ENCODE assay signal across 9 cellular contexts in genomic region chr3:152199069-152199838, GRCh38.
DNase-seq lines count a peak whose midpoint lies in the region; ATAC-seq and TF ChIP-seq lines count a peak whose summit lies in the region.
"Had no signal": no experiment of that assay in that cellular context is flagged by ENCODE, and none has a peak within 500 bp of the region (broad histone marks: within the 10 kb centered on the region; RNA-seq: fewer than 3 reads in every experiment).

No MANE protein-coding gene starts in this region.

- H3K4me3 Mint-ChIP-seq in activated naive CD8-positive, alpha-beta T cell treated with anti-CD3 and anti-CD28 coated beads for 36 hours: peak overlapping the region; percentile 85

- ATAC-seq in HG02588 (IDR thresholded peaks at IDR 0.05; ENCODE audit: unreplicated experiment) (peak; percentile 31), HG02981 (IDR thresholded peaks at IDR 0.05; ENCODE audit: unreplicated experiment) (no peak)

- H3K36me3 Mint-ChIP-seq in activated naive CD8-positive, alpha-beta T cell treated with anti-CD3 and anti-CD28 coated beads for 36 hours: peaks cover 3% of the 10 kb centered on the region

- no peak for DNase-seq in GM12864 (ENCODE audit: low read depth)
- no peak for DNase-seq in activated naive CD8-positive, alpha-beta T cell treated with anti-CD3 and anti-CD28 coated beads for 36 hours
- peak; percentile 66 for DNase-seq in pons (ENCODE audit: low spot score)
- no peak for DNase-seq in DMS153 treated with DMSO at 0.1 percent for 48 hours (lab: John Stamatoyannopoulos, UW; ENCODE audit: unreplicated experiment)
- no peak for DNase-seq in KBM-7
- no peak for DNase-seq in NCI-H2227 (lab: John Stamatoyannopoulos, UW; ENCODE audit: unreplicated experiment)
- DNase-seq: stimulated activated CD4-positive, alpha-beta T cell treated with anti-CD3 and anti-CD28 coated beads, Interleukin-12 subunit alpha, Interleukin-12 subunit beta, amount 100 ng/mL, for 4 hours had no signal

- peaks cover 5% of the 10 kb centered on the region for H3K9me3 Mint-ChIP-seq in activated naive CD8-positive, alpha-beta T cell treated with anti-CD3 and anti-CD28 coated beads for 36 hours

- in situ Hi-C loops in KBM-7 (cut with MboI; ENCODE audit: low pct_unique_long_range_greater_than_20kb, low sequenced_read_pairs): no loop called here

- no peaks in the 10 kb centered on the region for H3K27me3 Mint-ChIP-seq in activated naive CD8-positive, alpha-beta T cell treated with anti-CD3 and anti-CD28 coated beads for 36 hours

- no peak for TF ChIP-seq CTCF in GM12864 (IDR thresholded peaks at IDR 0.05; ENCODE audit: low read depth, low read length, missing control alignments)

- H3K4me3 ChIP-seq in GM12864 (ENCODE audit: low read depth, low read length): peak overlapping the region; percentile 15; the same call in 1 of the 2 replicates

- H3K27ac Mint-ChIP-seq in activated naive CD8-positive, alpha-beta T cell treated with anti-CD3 and anti-CD28 coated beads for 36 hours: peak overlapping the region; percentile 98

- peaks cover 69% of the 10 kb centered on the region for H3K4me1 Mint-ChIP-seq in activated naive CD8-positive, alpha-beta T cell treated with anti-CD3 and anti-CD28 coated beads for 36 hours
